ENCODE assay signal across 13 cellular contexts in the genomic region with DNA sequence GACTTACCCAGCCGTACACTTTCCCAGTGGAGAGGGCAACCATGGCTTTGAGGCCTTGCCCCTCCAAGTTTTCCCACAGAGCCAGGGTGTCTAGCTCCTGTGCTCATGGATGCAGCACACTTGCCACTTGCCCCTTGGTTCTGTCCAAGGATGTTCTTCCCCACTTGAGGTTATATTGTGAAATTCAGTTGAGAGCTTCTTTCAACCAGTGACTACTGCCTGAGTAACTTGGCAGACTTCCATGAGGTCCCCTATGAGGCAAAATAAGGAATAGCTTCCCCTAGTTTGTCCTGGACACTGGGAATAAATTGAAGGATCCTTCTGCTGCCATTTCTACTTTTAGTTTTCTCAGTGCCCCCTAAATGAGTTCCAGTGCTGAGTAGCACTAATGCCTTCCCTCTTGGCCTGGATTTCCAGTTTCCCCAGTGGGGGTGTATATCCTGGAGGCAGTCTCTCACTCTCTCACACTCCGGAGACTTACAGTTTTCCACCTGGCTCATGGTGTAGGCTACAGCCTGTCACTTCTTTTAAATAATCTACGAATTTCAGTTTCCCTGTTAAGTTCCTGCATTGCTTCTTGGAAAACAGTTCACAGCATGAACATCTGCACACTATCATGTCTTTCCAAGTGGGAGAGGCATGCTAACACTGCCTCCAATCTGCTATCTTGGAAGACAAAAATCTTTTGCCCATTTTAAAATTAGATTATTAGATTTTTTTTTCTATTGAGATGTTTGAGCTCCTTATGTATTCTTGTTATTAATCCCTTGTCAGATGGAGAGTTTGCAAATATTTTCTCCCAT. TPM values are rescaled to one million over a fixed set of nuclear protein-coding genes. Genes with fewer than 3 reads are reported as not detected.
A peak's percentile ranks its signal among the peaks of the same experiment; 100 is the strongest.
DNase-seq lines count a peak whose midpoint lies in the region; ATAC-seq and TF ChIP-seq lines count a peak whose summit lies in the region.
"Had no signal": no experiment of that assay in that cellular context is flagged by ENCODE, and none has a peak within 500 bp of the region (broad histone marks: within the 10 kb centered on the region; RNA-seq: fewer than 3 reads in every experiment).

No MANE protein-coding gene starts in this region.

- no peaks in the 10 kb centered on the region for H3K27me3 Mint-ChIP-seq in activated CD4-positive, alpha-beta memory T cell treated with anti-CD3 and anti-CD28 coated beads for 36 hours
- no peaks in the 10 kb centered on the region; the same call in 1 of the 2 replicates for H3K27me3 Mint-ChIP-seq in WTC11 (ENCODE audit: low read depth)

- H3K4me3 Mint-ChIP-seq in activated CD4-positive, alpha-beta memory T cell treated with anti-CD3 and anti-CD28 coated beads for 36 hours = no peak overlapping the region
- H3K4me3 Mint-ChIP-seq in WTC11 = no peak overlapping the region
- H3K4me3 Mint-ChIP-seq: activated naive CD8-positive, alpha-beta T cell treated with anti-CD3 and anti-CD28 coated beads, Interleukin-2, amount 50 U/mL, for 24 hours had no signal

- no peak overlapping the region for H3K27ac Mint-ChIP-seq in activated CD4-positive, alpha-beta memory T cell treated with anti-CD3 and anti-CD28 coated beads for 36 hours
- H3K27ac Mint-ChIP-seq in WTC11 = no peak overlapping the region
- H3K27ac Mint-ChIP-seq: activated naive CD8-positive, alpha-beta T cell treated with anti-CD3 and anti-CD28 coated beads, Interleukin-2, amount 50 U/mL, for 24 hours had no signal

- CTCF ChIA-PET in AG04450 (lab: Charles Lee) (no interaction called here), WTC11 (lab: Charles Lee) (interaction anchor here (1.5 kb wide), 1 partner anchor 282 kb away, joined by 4 read pairs; no protein-coding TSS in a partner anchor)
- CTCF ChIA-PET in activated CD4-positive, alpha-beta memory T cell treated with anti-CD3 and anti-CD28 coated beads for 36 hours (lab: Charles Lee) = no interaction called here

- intact Hi-C loops in mucosa of descending colon (cut with DNase I, micrococcal nuclease) = no loop called here
- intact Hi-C loops in activated CD4-positive, alpha-beta memory T cell treated with anti-CD3 and anti-CD28 coated beads for 36 hours (cut with micrococcal nuclease) = no loop called here

- H3K36me3 Mint-ChIP-seq in activated CD4-positive, alpha-beta memory T cell treated with anti-CD3 and anti-CD28 coated beads for 36 hours = peaks cover 4% of the 10 kb centered on the region
- peaks cover 25% of the 10 kb centered on the region for H3K36me3 Mint-ChIP-seq in WTC11

- no peaks in the 10 kb centered on the region for H3K36me3 ChIP-seq in mucosa of descending colon (ENCODE audit: low read depth)
- H3K36me3 ChIP-seq: SJSA1 had no signal

- TF ChIP-seq CTCF in AG04450 (IDR thresholded peaks at IDR 0.05; ENCODE audit: low read depth, low read length) (no peak), cardiac fibroblast (IDR thresholded peaks at IDR 0.05; ENCODE audit: low read depth, low read length) (no peak), mucosa of descending colon (IDR thresholded peaks at IDR 0.05) (no peak), WTC11 (IDR thresholded peaks at IDR 0.05) (no peak)

- DNase-seq in AG04450 (ENCODE audit: low read depth, low spot score) = peak; percentile 44
- peak; percentile 27 for DNase-seq in HS-27A (ENCODE audit: low read depth)
- peak; percentile 70 to 86 for DNase-seq in cardiac fibroblast (ENCODE audit: low read depth in 2 of 2)
- no peak for DNase-seq in mucosa of descending colon
- no peak for DNase-seq in GM19238 (ENCODE audit: insufficient read length, low spot score)
- no peak for DNase-seq in activated CD4-positive, alpha-beta memory T cell treated with anti-CD3 and anti-CD28 coated beads for 36 hours
- no peak for DNase-seq in WTC11 (ENCODE audit: low spot score)
- DNase-seq: activated naive CD8-positive, alpha-beta T cell treated with anti-CD3 and anti-CD28 coated beads, Interleukin-2, amount 50 U/mL, for 24 hours; NCI-H1048; NCI-H526 had no signal

- no peaks in the 10 kb centered on the region for H3K4me1 ChIP-seq in mucosa of descending colon (ENCODE audit: low read depth)
- H3K4me1 ChIP-seq: SJSA1 had no signal

- no peaks in the 10 kb centered on the region for H3K27me3 ChIP-seq in AG04450 (ENCODE audit: control insufficient read depth, insufficient read depth, low read length)
- H3K27me3 ChIP-seq: SJSA1 had no signal

- no peak overlapping the region for H3K27ac ChIP-seq in AG04450 (ENCODE audit: low read depth, low read length)
- H3K27ac ChIP-seq: HL-60, SJSA1 had no signal

- POLR2A ChIA-PET in AG04450 (lab: Yijun Ruan, JAX) = interaction anchor here (0.7 kb wide), 1 partner anchor 92 kb away, joined by 3 read pairs; the partner anchor contains the start of gene ADH5
- POLR2A ChIA-PET in activated CD4-positive, alpha-beta memory T cell treated with anti-CD3 and anti-CD28 coated beads for 36 hours (lab: Charles Lee) = no interaction called here
- POLR2A ChIA-PET in WTC11 (lab: Charles Lee) = no interaction called here

- H3K9me3 ChIP-seq in AG04450 (ENCODE audit: control insufficient read depth, insufficient read depth, low read length) (no peaks in the 10 kb centered on the region), mucosa of descending colon (no peaks in the 10 kb centered on the region)
- H3K9me3 ChIP-seq: SJSA1 had no signal

- no peaks in the 10 kb centered on the region for H3K4me1 Mint-ChIP-seq in activated CD4-positive, alpha-beta memory T cell treated with anti-CD3 and anti-CD28 coated beads for 36 hours (ENCODE audit: low read depth)
- no peaks in the 10 kb centered on the region for H3K4me1 Mint-ChIP-seq in WTC11
- H3K4me1 Mint-ChIP-seq: activated naive CD8-positive, alpha-beta T cell treated with anti-CD3 and anti-CD28 coated beads, Interleukin-2, amount 50 U/mL, for 24 hours had no signal

- H3K9me3 Mint-ChIP-seq in activated CD4-positive, alpha-beta memory T cell treated with anti-CD3 and anti-CD28 coated beads for 36 hours = peaks cover 12% of the 10 kb centered on the region
- H3K9me3 Mint-ChIP-seq in WTC11 = peaks cover 44% of the 10 kb centered on the region

- ATAC-seq in mucosa of descending colon = peak; percentile 35
- ATAC-seq in HG03045 (IDR thresholded peaks at IDR 0.05; ENCODE audit: unreplicated experiment) = no peak
- no peak for ATAC-seq in WTC11
- ATAC-seq: activated naive CD8-positive, alpha-beta T cell treated with anti-CD3 and anti-CD28 coated beads, Interleukin-2, amount 50 U/mL, for 24 hours had no signal

- H3K4me3 ChIP-seq in AG04450 (ENCODE audit: low read depth, low read length) = no peak overlapping the region
- H3K4me3 ChIP-seq in cardiac fibroblast (replicated peaks in 1 of 2; ENCODE audit: low read depth in 2 of 2, low read length in 2 of 2) = no peak overlapping the region
- no peak overlapping the region for H3K4me3 ChIP-seq in mucosa of descending colon
- H3K4me3 ChIP-seq: SJSA1 had no signal

TF ChIP-seq in WTC11, 78 proteins besides CTCF, POLR2A, EP300 and RAD21:
- TF ChIP-seq TEAD4 (CRISPR knock-in tag; IDR thresholded peaks at IDR 0.05) = no peak

RNA-seq across cellular contexts. Expression of gene ADH4, which starts 36.5 kb away (rescaled TPM):
- polyA plus RNA-seq in AG04450 (2011; rRNA removed) = not detected in 2 replicates
- not detected in 2 replicates for polyA minus RNA-seq in AG04450 (2011; rRNA and poly(A)+ RNA removed)
- total RNA-seq in mucosa of descending colon = under 1 TPM; 0.19 to 0.41 (median 0.23) TPM
- not detected for total RNA-seq in activated CD4-positive, alpha-beta memory T cell treated with anti-CD3 and anti-CD28 coated beads for 36 hours
- total RNA-seq in WTC11 (2021) = 0.11 to 0.18 TPM (median 0.16 TPM) in 3 replicates
- total RNA-seq: SJSA1 had no signal

RNA-seq across cellular contexts. Expression of gene ADH6, which starts 38.5 kb away (rescaled TPM):
- 0.02 TPM in 1 of 2 replicates, not detected in the other for polyA plus RNA-seq in AG04450 (2011; rRNA removed)
- polyA minus RNA-seq in AG04450 (2011; rRNA and poly(A)+ RNA removed) = not detected in 2 replicates
- 10 to 100 TPM in 2 of 3 donors, 1 to 10 TPM in 1; 6.2 to 18.6 (median 16.6) TPM for total RNA-seq in mucosa of descending colon
- total RNA-seq in activated CD4-positive, alpha-beta memory T cell treated with anti-CD3 and anti-CD28 coated beads for 36 hours = not detected
- total RNA-seq in WTC11 (2021) = 0.07 TPM in 1 of 3 replicates, not detected in the others
- total RNA-seq: SJSA1 had no signal

Comparison
In these comparisons a context has a peak if more than half of its experiments do, and no peak if none do; other contexts are left out.
1. DNase-seq: peak in AG04450 (single experiment), HS-27A (single experiment) and cardiac fibroblast (2 of 2); none in mucosa of descending colon (0 of 3), GM19238 (single experiment), activated CD4-positive, alpha-beta memory T cell treated with anti-CD3 and anti-CD28 coated beads for 36 hours (single experiment) and WTC11 (single experiment).